26 cellular contexts compared by ENCODE assay signal in genomic region chr5:7801898-7802614, GRCh38. TPM values are rescaled to one million over a fixed set of nuclear protein-coding genes. Genes with fewer than 3 reads are reported as not detected.
DNase-seq lines count a peak whose midpoint lies in the region; ATAC-seq and TF ChIP-seq lines count a peak whose summit lies in the region.
"Had no signal": no experiment of that assay in that cellular context is flagged by ENCODE, and none has a peak within 500 bp of the region (broad histone marks: within the 10 kb centered on the region; RNA-seq: fewer than 3 reads in every experiment).

No MANE protein-coding gene starts in this region.

- H3K27me3 ChIP-seq in layer of hippocampus (ENCODE audit: control insufficient read depth, insufficient read depth, low read length): no peaks in the 10 kb centered on the region

- TF ChIP-seq CTCF in GM13977 (IDR thresholded peaks at IDR 0.05; ENCODE audit: extremely low read depth, insufficient read depth, missing control alignments): no peak

- ATAC-seq in HG02870 (IDR thresholded peaks at IDR 0.05; ENCODE audit: unreplicated experiment): no peak
- ATAC-seq: HepG2, T-helper 17 cell had no signal

- in situ Hi-C loops in GM13977 (cut with MboI; ENCODE audit: low pct_unique_long_range_greater_than_20kb, low sequenced_read_pairs, unreplicated experiment): no loop called here

- H3K27ac ChIP-seq in layer of hippocampus (ENCODE audit: low read depth, low read length) (peak overlapping the region; percentile 88), temporal lobe (ENCODE audit: low read depth, low read length) (peak overlapping the region; percentile 88)
- H3K27ac ChIP-seq: 22Rv1, WERI-Rb-1 had no signal

- DNase-seq in DMS 273 (lab: John Stamatoyannopoulos, UW; ENCODE audit: unreplicated experiment): peak; percentile 51
- no peak for DNase-seq in DMS 273 treated with DMSO at 0.1 percent for 48 hours (lab: John Stamatoyannopoulos, UW)
- peak; percentile 3 for DNase-seq in NCI-H524 treated with DMSO at 0.1 percent for 48 hours (lab: John Stamatoyannopoulos, UW)
- no peak for DNase-seq in stimulated activated CD4-positive, alpha-beta T cell treated with anti-CD3 and anti-CD28 coated beads, Interleukin-4, amount 100 ng/mL, for 1 hour
- no peak for DNase-seq in GM13977 (ENCODE audit: low spot score)
- DNase-seq: activated CD4-positive, alpha-beta T cell treated with anti-CD3 and anti-CD28 coated beads, Interleukin-2, amount 50 U/mL, for 4 hours; activated naive CD4-positive, alpha-beta T cell; Caco-2; endodermal cell; H9; immature natural killer cell; NCI-H1417 treated with DMSO at 0.1 percent for 48 hours; NCI-H526 treated with DMSO at 0.1 percent for 48 hours; occipital lobe; stimulated activated CD4-positive, alpha-beta T cell treated with anti-CD3 and anti-CD28 coated beads, Interleukin-15, amount 100 ng/mL, for 24 hours; T-helper 17 cell; WERI-Rb-1 had no signal

RNA-seq across cellular contexts. Expression of gene CFAP90, which starts 48.9 kb away (rescaled TPM):
- 2.7 TPM for total RNA-seq in temporal lobe
- total RNA-seq: B cell, fibroblast of lung, myocyte, OCI-LY7, T-helper 17 cell had no signal

Comparison
In these comparisons a context has a peak if more than half of its experiments do, and no peak if none do; other contexts are left out.
1. DNase-seq: peak in DMS 273 (single experiment) and NCI-H524 treated with DMSO at 0.1 percent for 48 hours (single experiment); none in DMS 273 treated with DMSO at 0.1 percent for 48 hours (single experiment), stimulated activated CD4-positive, alpha-beta T cell treated with anti-CD3 and anti-CD28 coated beads, Interleukin-4, amount 100 ng/mL, for 1 hour (single experiment) and GM13977 (single experiment).